ENCODE assay signal across 7 cellular contexts in the genomic region with DNA sequence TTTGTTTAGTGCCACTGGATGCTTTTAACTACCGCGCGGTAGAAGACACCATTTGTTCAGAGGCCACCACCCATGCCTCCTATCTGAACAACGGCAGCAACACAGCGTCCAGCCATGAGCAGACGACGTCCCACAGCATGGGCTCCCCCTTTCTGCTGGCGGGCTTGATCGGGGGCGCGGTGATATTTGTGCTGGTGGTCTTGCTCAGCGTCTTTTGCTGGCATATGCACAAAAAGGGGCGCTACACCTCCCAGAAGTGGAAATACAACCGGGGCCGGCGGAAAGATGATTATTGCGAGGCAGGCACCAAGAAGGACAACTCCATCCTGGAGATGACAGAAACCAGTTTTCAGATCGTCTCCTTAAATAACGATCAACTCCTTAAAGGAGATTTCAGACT.
"Had no signal": no experiment of that assay in that cellular context is flagged by ENCODE, and none has a peak within 500 bp of the region (broad histone marks: within the 10 kb centered on the region; RNA-seq: fewer than 3 reads in every experiment).

No MANE protein-coding gene starts in this region.

- H3K36me3 Mint-ChIP-seq: IgD-negative memory B cell had no signal

- FAIRE-seq: H1, H54, HTR-8/SVneo had no signal

- H3K27ac Mint-ChIP-seq: GM23338, H9, IgD-negative memory B cell had no signal

- H3K4me3 Mint-ChIP-seq: GM23338, H9, IgD-negative memory B cell had no signal

- DNase-seq: H9, HCEC 1CT had no signal

- H3K27me3 Mint-ChIP-seq: IgD-negative memory B cell had no signal

- H3K4me3 ChIP-seq: GM23338 had no signal

- H3K9me3 Mint-ChIP-seq: H9 had no signal

- H3K4me1 Mint-ChIP-seq: IgD-negative memory B cell had no signal
